Comparison of ENCODE assay signal across 28 cellular contexts in the genomic region with DNA sequence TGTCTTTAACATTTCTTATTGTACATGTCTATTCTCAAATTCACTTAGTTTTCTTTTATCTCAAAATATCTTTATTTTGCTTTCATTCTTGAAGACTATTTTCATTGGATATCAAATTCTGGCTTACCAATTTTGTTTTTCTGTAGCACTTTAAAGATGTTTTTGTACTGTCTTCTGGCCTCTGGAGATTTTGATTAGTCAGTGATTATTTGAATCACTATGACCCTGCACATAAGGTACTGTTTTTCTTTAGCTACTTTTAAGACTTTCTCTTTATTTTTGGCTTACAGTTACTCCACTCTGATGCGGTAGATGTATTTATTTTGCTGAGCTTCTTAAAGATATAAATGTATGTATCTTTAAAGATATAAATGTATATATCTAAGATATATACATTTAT. TPM values are rescaled to one million over a fixed set of nuclear protein-coding genes. Genes with fewer than 3 reads are reported as not detected.
"Had no signal": no experiment of that assay in that cellular context is flagged by ENCODE, and none has a peak within 500 bp of the region (broad histone marks: within the 10 kb centered on the region; RNA-seq: fewer than 3 reads in every experiment).

No MANE protein-coding gene starts in this region.

- FAIRE-seq: HTR-8/SVneo had no signal

- H2AFZ ChIP-seq: PC-9 had no signal

- H3K36me3 ChIP-seq: Peyer's patch, SJCRH30 had no signal

- H3K4me3 ChIP-seq: PC-9, Peyer's patch, SJCRH30 had no signal

- H3K9me3 ChIP-seq: Peyer's patch, SJCRH30 had no signal

- H3K4me1 ChIP-seq: SJCRH30 had no signal

- ATAC-seq: Right ventricle myocardium inferior, SK-N-SH treated with all-trans-retinoic acid at 6 μM for 48 hours had no signal

- H3K27ac ChIP-seq: HL-60, PC-9, Peyer's patch, SJCRH30 had no signal

- H3K4me2 ChIP-seq: PC-9 had no signal

- H3K27me3 ChIP-seq: Peyer's patch, SJCRH30 had no signal

- DNase-seq: KBM-7, MV-4-11, NCI-H1048, NCI-H1105, NCI-H1417, NCI-H146, NCI-H1694 treated with DMSO at 0.1 percent for 48 hours, NCI-H1930, NCI-H2081, NCI-H2107, NCI-H2227 treated with DMSO at 0.1 percent for 48 hours, NCI-H524, NCI-H526 treated with DMSO at 0.1 percent for 48 hours, NCI-H748 treated with DMSO at 0.1 percent for 48 hours, PC-9, Peyer's patch, SHP77 treated with DMSO at 0.1 percent for 48 hours, SJCRH30, T-helper 1 cell had no signal

RNA-seq across cellular contexts. Expression of a gene that starts 49.6 kb away (rescaled TPM):
- total RNA-seq: LHCN-M2, MCF 10A, NCI-H460, PC-9, RPMI7951, SJCRH30 had no signal
- polyA plus RNA-seq: IgD-negative memory B cell had no signal
